Comparison of ENCODE assay signal across 8 cellular contexts in the genomic region with DNA sequence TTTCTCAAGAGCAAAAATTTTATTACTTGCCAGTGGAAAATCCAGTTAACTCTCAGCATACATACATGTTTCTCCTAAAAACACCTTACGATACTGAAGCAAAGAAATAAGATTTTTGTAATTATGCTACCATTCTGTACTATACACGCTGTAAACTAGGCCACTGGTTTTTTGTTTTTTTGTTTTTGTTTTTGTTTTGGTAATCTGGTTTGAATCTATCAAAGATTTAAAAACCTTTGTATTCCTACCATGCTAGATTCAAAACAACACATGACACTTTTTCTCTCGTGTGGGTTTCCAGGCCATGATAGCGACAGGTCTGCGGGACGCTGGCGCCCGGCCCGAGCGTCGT. TPM values are rescaled to one million over a fixed set of nuclear protein-coding genes. Genes with fewer than 3 reads are reported as not detected.
DNase-seq lines count a peak whose midpoint lies in the region; ATAC-seq and TF ChIP-seq lines count a peak whose summit lies in the region.

No MANE protein-coding gene starts in this region.

- ATAC-seq in GM23338 (no peak), WTC11 (no peak), gastroesophageal sphincter (no peak)

- peak overlapping the region; percentile 76 for H3K4me3 ChIP-seq in GM23338
- peak overlapping the region; percentile 61 to 99 for H3K4me3 ChIP-seq in gastroesophageal sphincter
- H3K4me3 ChIP-seq in skeletal muscle cell (ENCODE audit: low read depth, low read length) = peak overlapping the region; percentile 94

- CTCF ChIA-PET in WTC11 (lab: Charles Lee) = interaction anchor here (1.3 to 2.4 kb wide), 6 partner anchors 14 to 350 kb away, joined by 3 to 20 read pairs (median 6); no protein-coding TSS in a partner anchor

- no peaks in the 10 kb centered on the region for H3K9me3 ChIP-seq in gastroesophageal sphincter

- H3K4me1 Mint-ChIP-seq in GM23338 = peaks cover 8% of the 10 kb centered on the region
- H3K4me1 Mint-ChIP-seq in WTC11 = peaks cover 15% of the 10 kb centered on the region

- TF ChIP-seq POLR2A in gastroesophageal sphincter (IDR thresholded peaks at IDR 0.05) = no peak

- H3K27me3 Mint-ChIP-seq in GM23338 (ENCODE audit: insufficient read depth, low read depth, poor library complexity) = no peaks in the 10 kb centered on the region
- H3K27me3 Mint-ChIP-seq in WTC11 (ENCODE audit: low read depth) = peaks cover 3% of the 10 kb centered on the region; the same call in 1 of the 2 replicates

- WGBS in gastroesophageal sphincter (ENCODE audit: low coverage in 1 of 2), 2 donors = 22 to 30% methylated on average over 3 of the region's 11 CpGs

- H3K36me3 Mint-ChIP-seq in GM23338 (ENCODE audit: low read depth) (no peaks in the 10 kb centered on the region), WTC11 (peaks cover 3% of the 10 kb centered on the region; the same call in 1 of the 2 replicates)

- no peaks in the 10 kb centered on the region; the same call in none of the 2 replicates for H4K20me1 ChIP-seq in GM23338 (replicated peaks; ENCODE audit: insufficient read depth)

- H3K27me3 ChIP-seq in GM23338 (ENCODE audit: insufficient read depth) (no peaks in the 10 kb centered on the region), gastroesophageal sphincter (no peaks in the 10 kb centered on the region)

- H2AFZ ChIP-seq in GM23338 = peak overlapping the region; percentile 93

- POLR2A ChIA-PET in WTC11 (lab: Charles Lee) = no interaction called here

- H3K4me3 Mint-ChIP-seq in GM23338 (peak overlapping the region; percentile 84), WTC11 (peak overlapping the region; percentile 80)

- no peak for TF ChIP-seq EP300 in gastroesophageal sphincter (IDR thresholded peaks at IDR 0.05)

- H3K27ac Mint-ChIP-seq in GM23338 (no peak overlapping the region), WTC11 (no peak overlapping the region)

- no peaks in the 10 kb centered on the region; the same call in 1 of the 2 replicates for H3F3A ChIP-seq in GM23338 (replicated peaks; ENCODE audit: low read depth)

- H3K4me1 ChIP-seq in GM23338 (ENCODE audit: insufficient read depth) (peaks cover 5% of the 10 kb centered on the region), gastroesophageal sphincter (peaks cover 0 to 22% (median 7%) of the 10 kb centered on the region in 3 donors)

- TF ChIP-seq CTCF in GM23338 (conservative IDR thresholded peaks at IDR 0.05; ENCODE audit: low read depth in 2 of 2) (no peak), WTC11 (IDR thresholded peaks at IDR 0.05) (no peak), gastroesophageal sphincter (IDR thresholded peaks at IDR 0.05) (no peak)

- H3K4me2 ChIP-seq in GM23338 = peak overlapping the region; percentile 90

- DNase-seq in GM23338 (ENCODE audit: low spot score) (no peak), WTC11 (ENCODE audit: low spot score) (no peak), skeletal muscle cell (ENCODE audit: low read depth) (no peak), OCI-M1 (lab: John Stamatoyannopoulos, UW) (no peak), NCI-H1105 (lab: John Stamatoyannopoulos, UW) (no peak), NCI-H1436 treated with DMSO at 0.1 percent for 48 hours (lab: John Stamatoyannopoulos, UW) (no peak), AG08396 (ENCODE audit: low spot score) (no peak)

- no peaks in the 10 kb centered on the region for H3K9me2 ChIP-seq in GM23338 (ENCODE audit: insufficient read depth)

- peaks cover 6% of the 10 kb centered on the region; the same call in 1 of the 2 replicates for H3K79me2 ChIP-seq in GM23338 (replicated peaks; ENCODE audit: insufficient read depth)

- H3K36me3 ChIP-seq in GM23338 (ENCODE audit: insufficient read depth) (no peaks in the 10 kb centered on the region), gastroesophageal sphincter (no peaks in the 10 kb centered on the region)

- H3K27ac ChIP-seq in GM23338 (ENCODE audit: low read depth) (no peak overlapping the region), gastroesophageal sphincter (peak overlapping the region; percentile 60 to 95 (median 94))

- H3K9me3 Mint-ChIP-seq in GM23338 (no peaks in the 10 kb centered on the region), WTC11 (no peaks in the 10 kb centered on the region)

TF ChIP-seq in GM23338, 12 proteins besides CTCF, POLR2A, EP300 and RAD21:
- TF ChIP-seq JUNB (IDR thresholded peaks at IDR 0.05; ENCODE audit: unreplicated experiment) (no peak), EZH2phosphoT487 (IDR thresholded peaks at IDR 0.05; ENCODE audit: unreplicated experiment) (no peak), POLR2AphosphoS5 (IDR thresholded peaks at IDR 0.05; ENCODE audit: low read depth) (no peak), STAT1 (IDR thresholded peaks at IDR 0.05; ENCODE audit: unreplicated experiment) (no peak), EZH2 (IDR thresholded peaks at IDR 0.05; ENCODE audit: low read depth, unreplicated experiment) (no peak), ZNF114 (CRISPR knock-in tag; IDR thresholded peaks at IDR 0.05) (no peak), ZNF331 (CRISPR knock-in tag; IDR thresholded peaks at IDR 0.05; ENCODE audit: low read depth) (no peak)

TF ChIP-seq in WTC11, 78 proteins besides CTCF, POLR2A, EP300 and RAD21:
- TF ChIP-seq ESRRA (CRISPR knock-in tag; IDR thresholded peaks at IDR 0.05; ENCODE audit: borderline replicate concordance) (0 out of 2 replicates have a peak, but pooled peaks have one; percentile 2), NR1H2 (CRISPR knock-in tag; IDR thresholded peaks at IDR 0.05) (no peak), FOXJ3 (CRISPR knock-in tag; IDR thresholded peaks at IDR 0.05; ENCODE audit: borderline replicate concordance) (no peak), HMGA2 (CRISPR knock-in tag; IDR thresholded peaks at IDR 0.05) (no peak)

RNA-seq across cellular contexts. Expression of a gene that starts 0.8 kb away (rescaled TPM):
- total RNA-seq in GM23338 (2014; rRNA removed; shearing (Covaris generic)) = 9.8 and 10.8 TPM in 2 replicates
- 6.9 TPM in 2 replicates for polyA plus RNA-seq in GM23338 (2016; fragmentation: Nextera tagmentation; extraction: Ambion mirVana)
- 10.5 to 11.2 TPM (median 11.0 TPM) in 3 replicates for total RNA-seq in WTC11 (2021)
- 10 to 100 TPM; 11.2 to 18.7 (median 15.6) TPM for total RNA-seq in gastroesophageal sphincter

RNA-seq across cellular contexts. Expression of a gene that starts 58.2 kb away (rescaled TPM):
- not detected in 2 replicates for total RNA-seq in GM23338 (2014; rRNA removed; shearing (Covaris generic))
- not detected in 2 replicates for polyA plus RNA-seq in GM23338 (2016; fragmentation: Nextera tagmentation; extraction: Ambion mirVana)
- total RNA-seq in WTC11 (2021) (not detected in 3 replicates), gastroesophageal sphincter (under 1 TPM in 1 of 4 donors, not detected in 3; 0.15 TPM)
